Comparison of ENCODE assay signal across 8 cellular contexts in the genomic region with DNA sequence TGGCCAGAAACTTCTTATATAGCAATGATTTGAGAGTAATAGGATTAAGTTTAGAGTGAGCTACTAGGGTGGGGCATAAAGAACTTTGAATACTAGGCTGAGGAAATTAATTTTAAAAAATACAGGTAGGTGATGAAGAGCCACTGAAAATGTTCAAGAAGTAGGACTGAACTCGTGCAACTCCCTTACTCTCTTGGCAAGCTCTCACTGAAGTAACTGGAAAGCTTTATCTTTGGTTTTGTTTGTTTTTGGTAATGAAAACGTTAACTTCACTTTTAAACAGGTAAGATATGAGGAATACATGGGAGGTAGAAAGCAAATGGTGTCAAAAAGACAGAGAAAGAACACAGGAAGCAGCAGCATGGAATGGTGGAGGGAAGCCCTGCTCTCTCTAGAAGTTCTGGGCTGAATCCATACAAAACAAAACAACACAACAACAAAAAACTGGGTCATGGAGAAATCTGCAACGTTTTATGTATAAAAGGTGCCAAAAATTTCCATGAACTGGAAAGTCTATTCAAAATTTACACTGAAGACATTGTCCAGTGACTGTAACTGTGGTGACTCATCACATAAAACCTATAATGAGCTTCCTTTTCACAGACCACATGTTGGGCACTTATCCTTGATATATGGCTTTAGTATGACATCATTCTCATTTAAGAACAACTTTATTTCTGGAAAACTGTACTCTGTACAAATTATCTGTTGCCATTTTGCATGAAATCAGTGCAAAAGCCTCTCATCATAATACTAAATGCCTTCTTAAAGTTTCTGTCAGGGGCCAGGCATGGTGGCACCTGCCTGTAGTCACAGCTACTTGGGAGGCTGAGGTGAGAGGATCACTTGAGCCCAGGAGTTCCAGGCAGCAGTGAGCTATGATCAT.
A peak's percentile ranks its signal among the peaks of the same experiment; 100 is the strongest.
DNase-seq lines count a peak whose midpoint lies in the region; ATAC-seq and TF ChIP-seq lines count a peak whose summit lies in the region.

No MANE protein-coding gene starts in this region.

- no peak overlapping the region for H3K27ac ChIP-seq in WERI-Rb-1

- H3K9me3 ChIP-seq in adipocyte (ENCODE audit: control insufficient read depth, low read length) (no peaks in the 10 kb centered on the region), mucosa of descending colon (no peaks in the 10 kb centered on the region), WERI-Rb-1 (ENCODE audit: severe bottlenecking) (no peaks in the 10 kb centered on the region)

- H3K4me1 ChIP-seq in adipocyte (ENCODE audit: control insufficient read depth, insufficient read depth, low read length) (peaks cover 17% of the 10 kb centered on the region), mucosa of descending colon (ENCODE audit: low read depth) (peaks cover 24% of the 10 kb centered on the region)

- H3K27me3 ChIP-seq in adipocyte (replicated peaks; ENCODE audit: control insufficient read depth, insufficient read depth, low read length) (no peaks in the 10 kb centered on the region), WERI-Rb-1 (ENCODE audit: insufficient read depth, low read depth, severe bottlenecking) (no peaks in the 10 kb centered on the region)

- TF ChIP-seq CTCF in mucosa of descending colon (IDR thresholded peaks at IDR 0.05) (no peak), WERI-Rb-1 (IDR thresholded peaks at IDR 0.05; ENCODE audit: low read depth, low read length) (no peak)

- no peak overlapping the region for H3K4me3 ChIP-seq in adipocyte (ENCODE audit: low read length)
- no peak overlapping the region for H3K4me3 ChIP-seq in mucosa of descending colon
- H3K4me3 ChIP-seq in WERI-Rb-1 (ENCODE audit: low read depth, low read length) = no peak overlapping the region

- DNase-seq in adipocyte (ENCODE audit: low read depth) (peak; percentile 79), mucosa of descending colon (peak in 1 of 3 donors; percentile 25), WERI-Rb-1 (no peak), NCI-H187 treated with DMSO at 0.1 percent for 48 hours (lab: John Stamatoyannopoulos, UW) (no peak), NCI-H2171 treated with DMSO at 0.1 percent for 48 hours (lab: John Stamatoyannopoulos, UW) (no peak), NCI-H128 (lab: John Stamatoyannopoulos, UW; ENCODE audit: unreplicated experiment) (no peak)

- no peak overlapping the region for H3K9ac ChIP-seq in adipocyte (ENCODE audit: low read length)

- H3K36me3 ChIP-seq in adipocyte (ENCODE audit: control insufficient read depth, insufficient read depth, low read length, severe bottlenecking) (no peaks in the 10 kb centered on the region), mucosa of descending colon (ENCODE audit: low read depth) (no peaks in the 10 kb centered on the region), WERI-Rb-1 (no peaks in the 10 kb centered on the region)

- intact Hi-C loops in mucosa of descending colon (cut with DNase I, micrococcal nuclease) = loop anchor here in 1 of 2 donors (5.0 kb wide), 1 partner anchor 73 kb away; no protein-coding TSS in a partner anchor

- ATAC-seq in GM18909 (IDR thresholded peaks at IDR 0.05; ENCODE audit: poor library complexity, unreplicated experiment) (peak; percentile 66), HG03571 (IDR thresholded peaks at IDR 0.05; ENCODE audit: unreplicated experiment) (peak; percentile 56), mucosa of descending colon (peak; percentile 95)
